ENCODE assay signal across 32 cellular contexts in genomic region chr11:118631109-118631508, GRCh38. TPM values are rescaled to one million over a fixed set of nuclear protein-coding genes. Genes with fewer than 3 reads are reported as not detected.
DNase-seq lines count a peak whose midpoint lies in the region; ATAC-seq and TF ChIP-seq lines count a peak whose summit lies in the region.
"Had no signal": no experiment of that assay in that cellular context is flagged by ENCODE, and none has a peak within 500 bp of the region (broad histone marks: within the 10 kb centered on the region; RNA-seq: fewer than 3 reads in every experiment).

No MANE protein-coding gene starts in this region.

- in situ Hi-C loops in transverse colon (cut with MboI; ENCODE audit: low pct_ligation_motif_present in 1 of 4, low pct_unique_long_range_greater_than_20kb in 1 of 4, low sequenced_read_pairs in 3 of 4): no loop called here

- H3K36me3 ChIP-seq in colonic mucosa (no peaks in the 10 kb centered on the region), transverse colon (no peaks in the 10 kb centered on the region)

- peak overlapping the region; percentile 13 to 86 for H3K9ac ChIP-seq in colonic mucosa (ENCODE audit: low read depth in 2 of 2, low read length in 2 of 2)
- H3K9ac ChIP-seq: GM23248 had no signal

- intact Hi-C loops in left ventricle myocardium superior (cut with micrococcal nuclease): no loop called here
- intact Hi-C loops in Right ventricle myocardium inferior (cut with DNase I): no loop called here
- intact Hi-C loops in colonic mucosa (cut with DNase I): no loop called here
- intact Hi-C loops in transverse colon (cut with DNase I; ENCODE audit: low total_unique reads): no loop called here

- H3K27ac Mint-ChIP-seq in nephron progenitor cell: peak overlapping the region; percentile 95

- WGBS in transverse colon (ENCODE audit: low coverage in 1 of 2), 2 donors: 71% methylated on average over 12 of the region's 12 CpGs; no CpG with 5 or more reads in 1 of the 2 donors

- H3K4me1 ChIP-seq in colonic mucosa (peaks cover 19% of the 10 kb centered on the region), transverse colon (peaks cover 24 to 70% (median 61%) of the 10 kb centered on the region in 4 donors)

- no peak for TF ChIP-seq POLR2A in transverse colon (IDR thresholded peaks at IDR 0.05)

- ATAC-seq in left ventricle myocardium superior (no peak), Right ventricle myocardium inferior (no peak)
- ATAC-seq: HepG2, K562 had no signal

- H3K27me3 ChIP-seq in colonic mucosa (no peaks in the 10 kb centered on the region), transverse colon (no peaks in the 10 kb centered on the region)

- H3K9me3 ChIP-seq in colonic mucosa (no peaks in the 10 kb centered on the region), transverse colon (no peaks in the 10 kb centered on the region)

- no peak overlapping the region for H3K4me3 Mint-ChIP-seq in nephron progenitor cell
- H3K4me3 Mint-ChIP-seq: CD4-positive, CD25-positive, alpha-beta regulatory T cell had no signal

- no peak for TF ChIP-seq EP300 in transverse colon (IDR thresholded peaks at IDR 0.05; ENCODE audit: low read depth)

- peaks cover 38% of the 10 kb centered on the region for H3K36me3 Mint-ChIP-seq in nephron progenitor cell (ENCODE audit: low read depth)
- H3K36me3 Mint-ChIP-seq: CD4-positive, CD25-positive, alpha-beta regulatory T cell had no signal

- no peak overlapping the region for H3K4me3 ChIP-seq in colonic mucosa
- peak overlapping the region in 1 of 4 donors; percentile 52 for H3K4me3 ChIP-seq in transverse colon
- H3K4me3 ChIP-seq: GM23248, K562, PC-9 had no signal

- H3K9me3 Mint-ChIP-seq in nephron progenitor cell: no peaks in the 10 kb centered on the region
- H3K9me3 Mint-ChIP-seq: CD4-positive, CD25-positive, alpha-beta regulatory T cell had no signal

- DNase-seq in left ventricle myocardium superior: peak; percentile 21
- DNase-seq in Right ventricle myocardium inferior (ENCODE audit: missing footprints): no peak
- peak; percentile 54 for DNase-seq in colonic mucosa
- DNase-seq in nephron progenitor cell: no peak
- DNase-seq in transverse colon: no peak
- DNase-seq in NCI-H226: no peak
- no peak for DNase-seq in DMS153 treated with DMSO at 0.1 percent for 48 hours (lab: John Stamatoyannopoulos, UW; ENCODE audit: unreplicated experiment)
- DNase-seq in HuH-7.5 (ENCODE audit: low spot score): no peak
- DNase-seq: CD4-positive, CD25-positive, alpha-beta regulatory T cell; DMS153; GM23248; H7; Kasumi-1; MV-4-11; NCI-H1105; NCI-H146; NCI-H1930; NCI-H2107; NCI-H446; NCI-H524 treated with DMSO at 0.1 percent for 48 hours; NCI-H82; NK-92 treated with Interleukin-12 subunit alpha and Interleukin-12 subunit beta, amount 100 ng/mL, for 24 hours; PC-9; SHP77 treated with DMSO at 0.1 percent for 48 hours had no signal

- H3K27ac ChIP-seq in colonic mucosa: peak overlapping the region; percentile 85
- peak overlapping the region; percentile 82 to 86 (median 84) for H3K27ac ChIP-seq in transverse colon
- H3K27ac ChIP-seq: PC-9 had no signal

- peaks cover 6% of the 10 kb centered on the region for H3K27me3 Mint-ChIP-seq in nephron progenitor cell (ENCODE audit: low read depth, poor library complexity)

- TF ChIP-seq CTCF in colonic mucosa (IDR thresholded peaks at IDR 0.05): no peak
- TF ChIP-seq CTCF in nephron progenitor cell (IDR thresholded peaks at IDR 0.05): no peak
- TF ChIP-seq CTCF in transverse colon (IDR thresholded peaks at IDR 0.05): no peak

- peaks cover 30% of the 10 kb centered on the region for H3K4me1 Mint-ChIP-seq in nephron progenitor cell
- H3K4me1 Mint-ChIP-seq: CD4-positive, CD25-positive, alpha-beta regulatory T cell had no signal

RNA-seq across cellular contexts. Expression of gene PHLDB1, which starts 23.7 kb away (rescaled TPM):
- total RNA-seq in left ventricle myocardium superior: 97.7 TPM
- 115 TPM for total RNA-seq in Right ventricle myocardium inferior
- total RNA-seq in colonic mucosa: 10 to 100 TPM; 60.1 to 88.6 TPM
- 100 to 1,000 TPM in 2 of 4 donors, 10 to 100 TPM in 2; 92.6 to 276 (median 161) TPM for total RNA-seq in transverse colon

RNA-seq across cellular contexts. Expression of gene TREH, which starts 48.3 kb away (rescaled TPM):
- total RNA-seq in left ventricle myocardium superior (not detected), Right ventricle myocardium inferior (not detected), colonic mucosa (1 to 10 TPM; 2.4 to 2.8 TPM), transverse colon (1 to 10 TPM in 2 of 4 donors, not detected in 2; 4.9 to 5.6 TPM)
- total RNA-seq: A172; CD4-positive, CD25-positive, alpha-beta regulatory T cell; Daoy; G401; GM23248; H7; HT1080; K562; MCF 10A; PC-9; RPMI7951 had no signal

RNA-seq across cellular contexts. Expression of gene ARCN1, which starts 58.9 kb away (rescaled TPM):
- total RNA-seq in left ventricle myocardium superior (97.1 TPM), Right ventricle myocardium inferior (93.4 TPM), colonic mucosa (100 to 1,000 TPM; 151 to 171 TPM), transverse colon (10 to 100 TPM; 27.9 to 80.3 (median 61.0) TPM)

Comparison
In these comparisons a context has a peak if more than half of its experiments do, and no peak if none do; other contexts are left out.
1. DNase-seq: peak in left ventricle myocardium superior (single experiment) and colonic mucosa (single experiment); none in Right ventricle myocardium inferior (single experiment), nephron progenitor cell (single experiment), transverse colon (single experiment), NCI-H226 (single experiment), DMS153 treated with DMSO at 0.1 percent for 48 hours (single experiment) and HuH-7.5 (single experiment).